Comparison of ENCODE assay signal across 22 cellular contexts in the genomic region with DNA sequence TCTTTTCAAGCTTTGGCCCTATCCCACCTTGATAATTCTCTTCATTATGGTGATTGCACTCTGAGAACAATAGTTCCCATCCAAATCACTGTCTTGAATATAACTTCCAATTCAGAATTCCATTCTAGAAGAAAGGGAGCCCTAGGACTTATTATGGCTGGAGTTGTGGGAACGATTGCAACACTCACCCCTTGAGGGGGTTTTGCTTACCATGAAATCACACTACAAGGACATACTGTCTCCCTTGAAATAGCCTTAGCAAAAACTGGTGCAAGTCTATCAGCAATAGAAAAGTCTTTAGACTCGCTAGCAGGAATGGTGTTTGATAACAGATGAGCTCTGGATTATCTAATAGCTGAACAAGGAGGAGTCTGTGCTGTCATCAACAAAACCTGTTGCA. TPM values are rescaled to one million over a fixed set of nuclear protein-coding genes. Genes with fewer than 3 reads are reported as not detected.
A peak's percentile ranks its signal among the peaks of the same experiment; 100 is the strongest.
DNase-seq lines count a peak whose midpoint lies in the region; TF ChIP-seq lines count a peak whose summit lies in the region.
"Had no signal": no experiment of that assay in that cellular context is flagged by ENCODE, and none has a peak within 500 bp of the region (broad histone marks: within the 10 kb centered on the region; RNA-seq: fewer than 3 reads in every experiment).

No MANE protein-coding gene starts in this region.

- intact Hi-C loops in MCF 10A (cut with micrococcal nuclease) = no loop called here

- H3K4me1 Mint-ChIP-seq in MCF 10A (ENCODE audit: insufficient read depth, unreplicated experiment) (no peaks in the 10 kb centered on the region), glutamatergic neuron (ENCODE audit: low read depth, unreplicated experiment) (no peaks in the 10 kb centered on the region)
- H3K4me1 Mint-ChIP-seq: CD8-positive, alpha-beta memory T cell; GM23338 had no signal

- no TSS peak for BruUV-seq in MCF 10A (replicated peaks; lab: Mats Ljungman, UMichigan)

- H3K27me3 Mint-ChIP-seq in MCF 10A (ENCODE audit: insufficient read depth, unreplicated experiment) (no peaks in the 10 kb centered on the region), glutamatergic neuron (ENCODE audit: unreplicated experiment) (no peaks in the 10 kb centered on the region)
- H3K27me3 Mint-ChIP-seq: CD4-positive, alpha-beta T cell had no signal

- H3K36me3 ChIP-seq in adipocyte (ENCODE audit: control insufficient read depth, insufficient read depth, low read length, severe bottlenecking) = no peaks in the 10 kb centered on the region
- no peaks in the 10 kb centered on the region for H3K36me3 ChIP-seq in WERI-Rb-1
- H3K36me3 ChIP-seq: BE2C; BLaER1 treated with 17β-estradiol and CSF1 and Interleukin-3, amounts not matched to agents 10 nM and 100 nM; HAP-1 had no signal

- no peaks in the 10 kb centered on the region for H3K36me3 Mint-ChIP-seq in MCF 10A (ENCODE audit: insufficient read depth, unreplicated experiment)
- peaks cover 4% of the 10 kb centered on the region for H3K36me3 Mint-ChIP-seq in glutamatergic neuron (ENCODE audit: unreplicated experiment)
- H3K36me3 Mint-ChIP-seq: CD14-positive monocyte; CD8-positive, alpha-beta memory T cell had no signal

- peaks cover 14% of the 10 kb centered on the region for H3K27me3 ChIP-seq in adipocyte (replicated peaks; ENCODE audit: control insufficient read depth, insufficient read depth, low read length)
- H3K27me3 ChIP-seq in WERI-Rb-1 (ENCODE audit: insufficient read depth, low read depth, severe bottlenecking) = no peaks in the 10 kb centered on the region
- H3K27me3 ChIP-seq: BLaER1 treated with 17β-estradiol and CSF1 and Interleukin-3, amounts not matched to agents 10 nM and 100 nM had no signal

- DNase-seq in RPMI7951 (ENCODE audit: low read depth) (peak; percentile 29), adipocyte (ENCODE audit: low read depth) (peak; percentile 52), iris pigment epithelial cell (ENCODE audit: low read depth) (peak; percentile 10), MCF 10A (ENCODE audit: unreplicated experiment) (no peak), glutamatergic neuron (no peak), GOT3 (lab: John Stamatoyannopoulos, UW) (no peak), WERI-Rb-1 (no peak)
- DNase-seq: 8988T; ACHN; AML-193; BE2C; CD4-positive, alpha-beta T cell; CD8-positive, alpha-beta memory T cell; DMS 273 treated with DMSO at 0.1 percent for 48 hours; DMS53; DMS79 treated with DMSO at 0.1 percent for 48 hours; GF-D8 had no signal

- POLR2A ChIA-PET in MCF 10A (lab: Yijun Ruan, JAX) = no interaction called here

- CTCF ChIA-PET in MCF 10A (lab: Yijun Ruan, JAX) = interaction anchor here (0.6 to 0.9 kb wide), 3 partner anchors 168 to 180 kb away, joined by 3 to 4 read pairs (median 3); no protein-coding TSS in a partner anchor

- H3K9me3 ChIP-seq in adipocyte (ENCODE audit: control insufficient read depth, low read length) (peaks cover 2% of the 10 kb centered on the region), WERI-Rb-1 (ENCODE audit: severe bottlenecking) (no peaks in the 10 kb centered on the region)
- H3K9me3 ChIP-seq: BE2C, HAP-1 had no signal

- H3K27ac ChIP-seq in WERI-Rb-1 = no peak overlapping the region
- H3K27ac ChIP-seq: A549; BLaER1 treated with 17β-estradiol and CSF1 and Interleukin-3, amounts not matched to agents 10 nM and 100 nM had no signal

- H3K4me1 ChIP-seq in adipocyte (ENCODE audit: control insufficient read depth, insufficient read depth, low read length) = peaks cover 4% of the 10 kb centered on the region
- H3K4me1 ChIP-seq: A549; BE2C; BLaER1 treated with 17β-estradiol and CSF1 and Interleukin-3, amounts not matched to agents 10 nM and 100 nM; HAP-1 had no signal

- H3K4me3 ChIP-seq in adipocyte (ENCODE audit: low read length) (no peak overlapping the region), WERI-Rb-1 (ENCODE audit: low read depth, low read length) (no peak overlapping the region)
- H3K4me3 ChIP-seq: A549; BLaER1 treated with 17β-estradiol and CSF1 and Interleukin-3, amounts not matched to agents 10 nM and 100 nM; GM23338; HAP-1 had no signal

- no peak overlapping the region for H3K4me3 Mint-ChIP-seq in MCF 10A (ENCODE audit: unreplicated experiment)
- H3K4me3 Mint-ChIP-seq in glutamatergic neuron (ENCODE audit: unreplicated experiment) = no peak overlapping the region
- H3K4me3 Mint-ChIP-seq: CD14-positive monocyte; CD4-positive, alpha-beta T cell; CD8-positive, alpha-beta memory T cell; GM23338 had no signal

- TF ChIP-seq CTCF in MCF 10A (IDR thresholded peaks at IDR 0.05; ENCODE audit: unreplicated experiment) (no peak), glutamatergic neuron (IDR thresholded peaks at IDR 0.05; ENCODE audit: partially characterized antibody, unreplicated experiment) (no peak), WERI-Rb-1 (IDR thresholded peaks at IDR 0.05; ENCODE audit: low read depth, low read length) (no peak)

- H3K9ac ChIP-seq in adipocyte (ENCODE audit: low read length) = no peak overlapping the region
- H3K9ac ChIP-seq: BLaER1 treated with 17β-estradiol and CSF1 and Interleukin-3, amounts not matched to agents 10 nM and 100 nM had no signal

- H3K27ac Mint-ChIP-seq in MCF 10A (ENCODE audit: low read depth, unreplicated experiment) (no peak overlapping the region), glutamatergic neuron (ENCODE audit: unreplicated experiment) (no peak overlapping the region)
- H3K27ac Mint-ChIP-seq: CD14-positive monocyte; CD4-positive, alpha-beta T cell; CD8-positive, alpha-beta memory T cell; GM23338 had no signal

- no peaks in the 10 kb centered on the region for H3K9me3 Mint-ChIP-seq in MCF 10A (ENCODE audit: unreplicated experiment)
- peaks cover 3% of the 10 kb centered on the region for H3K9me3 Mint-ChIP-seq in glutamatergic neuron (ENCODE audit: unreplicated experiment)
- H3K9me3 Mint-ChIP-seq: CD4-positive, alpha-beta T cell had no signal

RNA-seq across cellular contexts. Expression of a gene that starts 31.4 kb away (rescaled TPM):
- total RNA-seq in RPMI7951 (2014; rRNA removed; shearing (Covaris generic)) = 82.8 and 106 TPM in 2 replicates
- total RNA-seq in MCF 10A (2022) (100 and 103 TPM in 2 replicates), glutamatergic neuron (ENCODE audit: unreplicated experiment) (80.3 TPM)

Comparison
In these comparisons a context has a peak if more than half of its experiments do, and no peak if none do; other contexts are left out.
1. DNase-seq: peak in RPMI7951 (single experiment), adipocyte (single experiment) and iris pigment epithelial cell (single experiment); none in MCF 10A (single experiment), glutamatergic neuron (single experiment), GOT3 (single experiment) and WERI-Rb-1 (single experiment).